Comparison of ENCODE assay signal across 9 cellular contexts in the genomic region with DNA sequence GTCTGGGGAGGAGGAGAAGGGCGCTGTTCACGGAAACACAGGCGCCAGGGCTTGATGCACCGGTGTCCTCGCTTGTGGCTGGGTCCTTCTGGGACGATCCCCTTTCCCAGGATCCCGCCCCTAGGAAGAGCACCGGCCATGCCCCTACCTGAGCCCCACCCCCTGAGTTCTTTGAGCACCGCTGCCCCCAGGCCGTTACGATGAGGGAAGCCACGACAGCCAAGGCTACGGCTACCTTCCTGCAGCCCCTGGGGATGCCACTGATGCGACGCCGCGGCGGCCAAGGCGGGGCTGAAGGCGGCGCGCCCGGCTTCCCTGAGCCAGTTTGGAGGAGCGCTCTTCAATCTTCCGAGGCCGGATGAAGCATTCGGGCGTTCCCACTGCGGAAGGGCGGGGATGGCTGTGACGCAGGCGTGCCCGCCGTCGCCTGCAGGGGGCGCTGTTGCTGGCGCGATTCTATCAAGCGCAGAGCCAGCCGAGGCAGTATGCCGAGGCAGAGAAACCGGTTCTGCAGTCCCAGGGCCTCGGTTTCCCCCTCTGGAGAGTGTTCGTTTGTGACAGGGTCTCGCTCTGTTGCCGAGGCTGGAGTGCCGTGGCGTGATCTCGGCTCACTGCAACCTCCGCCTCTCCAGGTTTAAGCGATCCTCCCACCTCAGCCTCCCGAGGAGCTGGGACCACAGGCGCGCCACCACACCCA. TPM values are rescaled to one million over a fixed set of nuclear protein-coding genes. Genes with fewer than 3 reads are reported as not detected.
A peak's percentile ranks its signal among the peaks of the same experiment; 100 is the strongest.
DNase-seq lines count a peak whose midpoint lies in the region; ATAC-seq, FAIRE-seq and TF ChIP-seq lines count a peak whose summit lies in the region.
"Had no signal": no experiment of that assay in that cellular context is flagged by ENCODE, and none has a peak within 500 bp of the region (broad histone marks: within the 10 kb centered on the region; RNA-seq: fewer than 3 reads in every experiment).

No MANE protein-coding gene starts in this region.

- peak overlapping the region; percentile 58 for H3K4me3 Mint-ChIP-seq in activated CD8-positive, alpha-beta memory T cell treated with anti-CD3 and anti-CD28 coated beads, Interleukin-2, amount 10 ng/mL, durations not matched to agents 7 days and 5 days
- peak overlapping the region in 6 of 8 donors; percentile 35 to 72 (median 63) for H3K4me3 Mint-ChIP-seq in naive B cell
- H3K4me3 Mint-ChIP-seq in stimulated activated effector memory CD8-positive, alpha-beta T cell treated with anti-CD3 and anti-CD28 coated beads, Interleukin-12 subunit alpha, Interleukin-12 subunit beta, amount 100 ng/mL, for 72 hours = peak overlapping the region; percentile 46

- TF ChIP-seq CTCF in endothelial cell of umbilical vein (IDR thresholded peaks at IDR 0.05; ENCODE audit: extremely low read depth in 1 of 2, insufficient read depth in 1 of 2, low read depth in 1 of 2, low read length in 2 of 2) = peak; percentile 93 to 95

- CTCF ChIA-PET in activated CD8-positive, alpha-beta memory T cell treated with anti-CD3 and anti-CD28 coated beads, Interleukin-2, amount 10 ng/mL, durations not matched to agents 7 days and 5 days (lab: Charles Lee) = interaction anchor here (0.6 to 1.5 kb wide), 11 partner anchors 8 to 618 kb away, joined by 3 to 11 read pairs (median 4); partner anchors contain the start of gene THOC5
- CTCF ChIA-PET in endothelial cell of umbilical vein (lab: Charles Lee) = interaction anchor here (0.6 to 2.9 kb wide), 16 partner anchors 10 to 618 kb away, joined by 3 to 10 read pairs (median 3); partner anchors contain the start of gene NEFH

- H3K27ac Mint-ChIP-seq in activated CD8-positive, alpha-beta memory T cell treated with anti-CD3 and anti-CD28 coated beads, Interleukin-2, amount 10 ng/mL, durations not matched to agents 7 days and 5 days = no peak overlapping the region
- H3K27ac Mint-ChIP-seq in naive B cell = peak overlapping the region in 2 of 6 donors; percentile 41 to 63
- no peak overlapping the region for H3K27ac Mint-ChIP-seq in stimulated activated effector memory CD8-positive, alpha-beta T cell treated with anti-CD3 and anti-CD28 coated beads, Interleukin-12 subunit alpha, Interleukin-12 subunit beta, amount 100 ng/mL, for 72 hours

- no peaks in the 10 kb centered on the region for H3K9me3 ChIP-seq in endothelial cell of umbilical vein (replicated peaks; ENCODE audit: control insufficient read depth, insufficient read depth, low read length)

- no peaks in the 10 kb centered on the region for H3K36me3 Mint-ChIP-seq in activated CD8-positive, alpha-beta memory T cell treated with anti-CD3 and anti-CD28 coated beads, Interleukin-2, amount 10 ng/mL, durations not matched to agents 7 days and 5 days
- no peaks in the 10 kb centered on the region for H3K36me3 Mint-ChIP-seq in naive B cell
- H3K36me3 Mint-ChIP-seq in stimulated activated effector memory CD8-positive, alpha-beta T cell treated with anti-CD3 and anti-CD28 coated beads, Interleukin-12 subunit alpha, Interleukin-12 subunit beta, amount 100 ng/mL, for 72 hours = no peaks in the 10 kb centered on the region

- H3K4me1 Mint-ChIP-seq in activated CD8-positive, alpha-beta memory T cell treated with anti-CD3 and anti-CD28 coated beads, Interleukin-2, amount 10 ng/mL, durations not matched to agents 7 days and 5 days = peaks cover 7% of the 10 kb centered on the region
- peaks cover 5 to 17% (median 11%) of the 10 kb centered on the region in 3 donors for H3K4me1 Mint-ChIP-seq in naive B cell
- no peaks in the 10 kb centered on the region for H3K4me1 Mint-ChIP-seq in stimulated activated effector memory CD8-positive, alpha-beta T cell treated with anti-CD3 and anti-CD28 coated beads, Interleukin-12 subunit alpha, Interleukin-12 subunit beta, amount 100 ng/mL, for 72 hours

- no peak overlapping the region for H3K4me3 ChIP-seq in endothelial cell of umbilical vein (replicated peaks in 1 of 3; ENCODE audit: insufficient read depth in 1 of 3, low read depth in 1 of 3, low read length in 3 of 3)

- peaks cover 10% of the 10 kb centered on the region for H3K27me3 Mint-ChIP-seq in activated CD8-positive, alpha-beta memory T cell treated with anti-CD3 and anti-CD28 coated beads, Interleukin-2, amount 10 ng/mL, durations not matched to agents 7 days and 5 days
- H3K27me3 Mint-ChIP-seq in naive B cell = peaks cover 21 to 67% (median 23%) of the 10 kb centered on the region in 3 donors

- H3K9me1 ChIP-seq in endothelial cell of umbilical vein (replicated peaks; ENCODE audit: control insufficient read depth, extremely low read depth, insufficient read depth, low read length) = no peaks in the 10 kb centered on the region

- H3K9me3 Mint-ChIP-seq in activated CD8-positive, alpha-beta memory T cell treated with anti-CD3 and anti-CD28 coated beads, Interleukin-2, amount 10 ng/mL, durations not matched to agents 7 days and 5 days (ENCODE audit: low read depth) = no peaks in the 10 kb centered on the region
- no peaks in the 10 kb centered on the region for H3K9me3 Mint-ChIP-seq in naive B cell
- H3K9me3 Mint-ChIP-seq in stimulated activated effector memory CD8-positive, alpha-beta T cell treated with anti-CD3 and anti-CD28 coated beads, Interleukin-12 subunit alpha, Interleukin-12 subunit beta, amount 100 ng/mL, for 72 hours = no peaks in the 10 kb centered on the region

- no peaks in the 10 kb centered on the region for H4K20me1 ChIP-seq in endothelial cell of umbilical vein (replicated peaks; ENCODE audit: control insufficient read depth, extremely low read depth, insufficient read depth, low read length)

- H3K36me3 ChIP-seq in endothelial cell of umbilical vein (ENCODE audit: control insufficient read depth in 2 of 2, extremely low read depth in 1 of 2, insufficient read depth in 2 of 2, low read length in 2 of 2) = no peaks in the 10 kb centered on the region

- no peaks in the 10 kb centered on the region for H3K79me2 ChIP-seq in endothelial cell of umbilical vein (ENCODE audit: control insufficient read depth, insufficient read depth, low read length)

- intact Hi-C loops in endothelial cell of umbilical vein (cut with micrococcal nuclease) = loop anchor here (10.0 kb wide), 1 partner anchor 244 kb away; no protein-coding TSS in a partner anchor

- peak; percentile 59 for FAIRE-seq in endothelial cell of umbilical vein (lab: Jason Lieb, UNC)

- TF ChIP-seq POLR2A in endothelial cell of umbilical vein (IDR thresholded peaks at IDR 0.05; ENCODE audit: low read depth, low read length) = no peak

- POLR2A ChIA-PET in endothelial cell of umbilical vein (lab: Charles Lee) = no interaction called here

- BruUV-seq in endothelial cell of umbilical vein (replicated peaks; lab: Mats Ljungman, UMichigan) = no TSS peak

- H3K27ac ChIP-seq in endothelial cell of umbilical vein (ENCODE audit: insufficient read depth, low read depth, low read length) = no peak overlapping the region

- H3K4me1 ChIP-seq in endothelial cell of umbilical vein (ENCODE audit: control insufficient read depth, extremely low read depth, insufficient read depth, low read length) = no peaks in the 10 kb centered on the region

- peak; percentile 96 for ATAC-seq in activated CD8-positive, alpha-beta memory T cell treated with anti-CD3 and anti-CD28 coated beads, Interleukin-2, amount 10 ng/mL, durations not matched to agents 7 days and 5 days
- peak; percentile 86 to 87 for ATAC-seq in naive B cell (ENCODE audit: low read depth in 2 of 2)
- ATAC-seq in stimulated activated effector memory CD8-positive, alpha-beta T cell treated with anti-CD3 and anti-CD28 coated beads, Interleukin-12 subunit alpha, Interleukin-12 subunit beta, amount 100 ng/mL, for 72 hours = peak; percentile 77
- ATAC-seq in HG02852 (IDR thresholded peaks at IDR 0.05; ENCODE audit: unreplicated experiment) = no peak

- peaks cover 8 to 14% of the 10 kb centered on the region in 2 experiments for H3K27me3 ChIP-seq in endothelial cell of umbilical vein (ENCODE audit: control insufficient read depth in 2 of 2, insufficient read depth in 2 of 2, low read length in 2 of 2)

- peak overlapping the region; percentile 33 for H3K4me2 ChIP-seq in endothelial cell of umbilical vein (ENCODE audit: insufficient read depth, low read length)

- DNase-seq in NCI-H2029 (lab: John Stamatoyannopoulos, UW) (peak; percentile 35), NCI-H2029 treated with DMSO at 0.1 percent for 48 hours (lab: John Stamatoyannopoulos, UW) (no peak), NCI-H345 (lab: John Stamatoyannopoulos, UW) (peak; percentile 65), endothelial cell of umbilical vein (ENCODE audit: low read depth, low spot score) (peak; percentile 26), naive B cell (peak; percentile 40)
- peak; percentile 80 for DNase-seq in activated CD8-positive, alpha-beta memory T cell treated with anti-CD3 and anti-CD28 coated beads, Interleukin-2, amount 10 ng/mL, durations not matched to agents 7 days and 5 days
- DNase-seq in stimulated activated effector memory CD8-positive, alpha-beta T cell treated with anti-CD3 and anti-CD28 coated beads, Interleukin-12 subunit alpha, Interleukin-12 subunit beta, amount 100 ng/mL, for 72 hours (ENCODE audit: low spot score in 2 of 2) = peak; percentile 61 to 85

- no peak overlapping the region for H3K9ac ChIP-seq in endothelial cell of umbilical vein (replicated peaks; ENCODE audit: extremely low read depth, insufficient read depth, low read length)

- dilution Hi-C loops in endothelial cell of umbilical vein (cut with MboI; ENCODE audit: extremely low pct_ligation_motif_present, low sequenced_read_pairs) = no loop called here

- peak overlapping the region; percentile 81 for H2AFZ ChIP-seq in endothelial cell of umbilical vein (ENCODE audit: low read depth, low read length)

RNA-seq across cellular contexts. Expression of gene NEFH, which starts 9.7 kb away (rescaled TPM):
- 1 to 10 TPM; 6.0 to 9.0 TPM for total RNA-seq in activated CD8-positive, alpha-beta memory T cell treated with anti-CD3 and anti-CD28 coated beads, Interleukin-2, amount 10 ng/mL, durations not matched to agents 7 days and 5 days
- total RNA-seq in endothelial cell of umbilical vein = 0.09 and 1.5 TPM in 2 replicates
- 0.33 and 0.59 TPM in 2 replicates for polyA plus RNA-seq in endothelial cell of umbilical vein
- polyA plus RNA-seq in endothelial cell of umbilical vein (2011; cell fraction: cytosol; rRNA removed) = 1.6 and 2.2 TPM in 2 replicates
- 0.84 and 1.4 TPM in 2 replicates for polyA plus RNA-seq in endothelial cell of umbilical vein (2011; cell fraction: nucleus; rRNA removed)
- polyA plus RNA-seq in endothelial cell of umbilical vein (2012) = 2.6 and 3.0 TPM in 2 replicates
- 0.70 and 0.74 TPM in 2 replicates for polyA minus RNA-seq in endothelial cell of umbilical vein
- polyA minus RNA-seq in endothelial cell of umbilical vein (2011; cell fraction: cytosol; rRNA and poly(A)+ RNA removed) = not detected
- 0.24 and 0.34 TPM in 2 replicates for polyA minus RNA-seq in endothelial cell of umbilical vein (2011; cell fraction: nucleus; rRNA and poly(A)+ RNA removed)
- under 1 TPM in 1 of 6 donors, not detected in 5; 0.09 TPM for polyA plus RNA-seq in naive B cell (ENCODE audit: low read depth in 6 of 6)

RNA-seq across cellular contexts. Expression of gene RFPL1, which starts 31.9 kb away (rescaled TPM):
- not detected for total RNA-seq in activated CD8-positive, alpha-beta memory T cell treated with anti-CD3 and anti-CD28 coated beads, Interleukin-2, amount 10 ng/mL, durations not matched to agents 7 days and 5 days
- not detected in 2 replicates for total RNA-seq in endothelial cell of umbilical vein
- not detected in 2 replicates for polyA plus RNA-seq in endothelial cell of umbilical vein
- not detected in 2 replicates for polyA plus RNA-seq in endothelial cell of umbilical vein (2011; cell fraction: cytosol; rRNA removed)
- not detected in 2 replicates for polyA plus RNA-seq in endothelial cell of umbilical vein (2011; cell fraction: nucleus; rRNA removed)
- not detected in 2 replicates for polyA plus RNA-seq in endothelial cell of umbilical vein (2012)
- polyA minus RNA-seq in endothelial cell of umbilical vein = not detected in 2 replicates
- not detected for polyA minus RNA-seq in endothelial cell of umbilical vein (2011; cell fraction: cytosol; rRNA and poly(A)+ RNA removed)
- not detected in 2 replicates for polyA minus RNA-seq in endothelial cell of umbilical vein (2011; cell fraction: nucleus; rRNA and poly(A)+ RNA removed)
- polyA plus RNA-seq in naive B cell (ENCODE audit: low read depth in 6 of 6) = not detected
- total RNA-seq: myocyte had no signal
